9 cellular contexts compared by ENCODE assay signal in the genomic region with DNA sequence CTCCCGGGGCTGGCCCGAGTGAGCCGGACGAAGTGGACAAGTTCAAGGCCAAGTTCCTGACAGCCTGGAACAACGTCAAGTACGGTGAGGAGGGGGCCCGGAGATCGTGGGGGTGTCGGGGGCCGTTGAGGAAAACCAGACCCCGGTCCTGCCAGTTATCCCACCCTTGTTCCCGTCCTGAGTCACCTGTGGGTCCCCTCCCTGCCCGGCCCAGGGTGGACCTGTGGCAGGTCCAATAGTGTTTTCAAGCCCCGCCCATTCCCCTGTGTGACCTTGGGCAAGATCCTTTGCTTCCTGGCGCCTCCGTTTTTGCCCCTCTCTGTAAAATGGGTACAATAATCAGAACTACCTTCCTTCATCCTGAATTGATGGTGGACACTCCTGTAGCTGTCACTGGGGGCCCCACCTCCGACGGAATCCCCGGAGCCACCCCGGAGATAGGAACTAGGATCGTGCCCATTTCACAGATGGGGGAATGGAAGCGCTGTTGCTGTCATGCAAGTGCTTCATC. TPM values are rescaled to one million over a fixed set of nuclear protein-coding genes. Genes with fewer than 3 reads are reported as not detected.
A peak's percentile ranks its signal among the peaks of the same experiment; 100 is the strongest.
DNase-seq lines count a peak whose midpoint lies in the region; ATAC-seq and TF ChIP-seq lines count a peak whose summit lies in the region.
"Had no signal": no experiment of that assay in that cellular context is flagged by ENCODE, and none has a peak within 500 bp of the region (broad histone marks: within the 10 kb centered on the region; RNA-seq: fewer than 3 reads in every experiment).

No MANE protein-coding gene starts in this region.

- peak; percentile 35 for DNase-seq in COLO829 (ENCODE audit: low spot score)
- DNase-seq in activated B cell treated with CpG ODN at 0.5 μM for 24 hours, result peak; percentile 29
- DNase-seq in fibroblast of villous mesenchyme (ENCODE audit: low read depth), result no peak
- DNase-seq in trophoblast cell, result peak in 1 of 2 donors; percentile 43
- DNase-seq in NK-92 treated with Interleukin-12 subunit alpha and Interleukin-12 subunit beta, amount 100 ng/mL, for 24 hours (lab: John Stamatoyannopoulos, UW), result no peak
- no peak for DNase-seq in retina
- no peak for DNase-seq in amniotic stem cell (lab: John Stamatoyannopoulos, UW)

- peak overlapping the region; percentile 68 for H2BK120ac ChIP-seq in trophoblast cell (ENCODE audit: insufficient read depth, low read length, poor library complexity)

- peak overlapping the region; percentile 97 for H2AFZ ChIP-seq in trophoblast cell (ENCODE audit: insufficient read depth, low read length, poor library complexity)

- no peak overlapping the region for H3K27ac ChIP-seq in trophoblast cell (ENCODE audit: low read depth, low read length)

- H3K23ac ChIP-seq in trophoblast cell (ENCODE audit: low read length), result no peak overlapping the region

- peaks cover 5% of the 10 kb centered on the region for H3K79me1 ChIP-seq in trophoblast cell (ENCODE audit: low read length)

- H3K14ac ChIP-seq in trophoblast cell (ENCODE audit: low read length), result peak overlapping the region; percentile 86

- TF ChIP-seq CTCF in activated B cell treated with CpG ODN at 0.5 μM for 24 hours (IDR thresholded peaks at IDR 0.05), result no peak
- TF ChIP-seq CTCF in fibroblast of villous mesenchyme (IDR thresholded peaks at IDR 0.05; ENCODE audit: insufficient read depth, low read depth, low read length), result no peak

- peaks cover 4 to 6% of the 10 kb centered on the region in 2 experiments for H3K4me1 ChIP-seq in trophoblast cell (ENCODE audit: control insufficient read depth in 1 of 2, insufficient read depth in 2 of 2, low read length in 2 of 2)

- ATAC-seq in HG02571 (IDR thresholded peaks at IDR 0.05; ENCODE audit: unreplicated experiment) (peak; percentile 19), activated B cell treated with CpG ODN at 0.5 μM for 24 hours (ENCODE audit: low read depth) (peak; percentile 3)

- H3K27ac Mint-ChIP-seq in activated B cell treated with CpG ODN at 0.5 μM for 24 hours, result peak overlapping the region; percentile 72

- no peak overlapping the region for H2BK12ac ChIP-seq in trophoblast cell (ENCODE audit: low read length)

- H3K4me3 ChIP-seq in fibroblast of villous mesenchyme (ENCODE audit: low read depth, low read length) (peak overlapping the region; percentile 86), trophoblast cell (ENCODE audit: low read depth, low read length) (peak overlapping the region; percentile 82)

- H3K4me3 Mint-ChIP-seq in activated B cell treated with CpG ODN at 0.5 μM for 24 hours, result peak overlapping the region; percentile 86

- H4K12ac ChIP-seq in trophoblast cell (ENCODE audit: low read depth, low read length), result peak overlapping the region; percentile 94

- H3K4ac ChIP-seq in trophoblast cell (ENCODE audit: low read depth, low read length), result peak overlapping the region; percentile 90

- H3K9me3 ChIP-seq in trophoblast cell (ENCODE audit: insufficient read depth, low read depth, low read length), result no peaks in the 10 kb centered on the region

- peak overlapping the region; percentile 89 for H4K91ac ChIP-seq in trophoblast cell (ENCODE audit: low read depth, low read length)

- H3K4me1 Mint-ChIP-seq in activated B cell treated with CpG ODN at 0.5 μM for 24 hours, result peaks cover 15% of the 10 kb centered on the region

- POLR2A ChIA-PET in activated B cell treated with CpG ODN at 0.5 μM for 24 hours (lab: Charles Lee), result interaction anchor here (3.0 kb wide), 1 partner anchor 9 kb away, joined by 16 read pairs; no protein-coding TSS in a partner anchor

- H4K8ac ChIP-seq in trophoblast cell (ENCODE audit: low read depth, low read length), result peak overlapping the region; percentile 94

- peak overlapping the region; percentile 68 for H2BK5ac ChIP-seq in trophoblast cell (ENCODE audit: low read depth, low read length, poor library complexity)

- H3K9ac ChIP-seq in trophoblast cell (ENCODE audit: low read length), result peak overlapping the region; percentile 76

- H3K18ac ChIP-seq in trophoblast cell (ENCODE audit: low read length), result peak overlapping the region; percentile 93

- CTCF ChIA-PET in activated B cell treated with CpG ODN at 0.5 μM for 24 hours (lab: Charles Lee), result no interaction called here

- peaks cover 6% of the 10 kb centered on the region for H3K79me2 ChIP-seq in trophoblast cell (ENCODE audit: control insufficient read depth, insufficient read depth, low read length, poor library complexity)

- peaks cover 19% of the 10 kb centered on the region for H3K36me3 Mint-ChIP-seq in activated B cell treated with CpG ODN at 0.5 μM for 24 hours (ENCODE audit: low read depth)

- peaks cover 3% of the 10 kb centered on the region for H3K27me3 Mint-ChIP-seq in activated B cell treated with CpG ODN at 0.5 μM for 24 hours

- H3K4me2 ChIP-seq in trophoblast cell (ENCODE audit: low read length), result peak overlapping the region; percentile 86

- peak overlapping the region; percentile 76 for H2AK5ac ChIP-seq in trophoblast cell (ENCODE audit: low read length)

- intact Hi-C loops in activated B cell treated with CpG ODN at 0.5 μM for 24 hours (cut with micrococcal nuclease), result no loop called here

- no peaks in the 10 kb centered on the region for H3K27me3 ChIP-seq in trophoblast cell (ENCODE audit: insufficient read depth, low read length)

- H3K36me3 ChIP-seq in trophoblast cell (ENCODE audit: control insufficient read depth in 1 of 2, insufficient read depth in 2 of 2, low read length in 2 of 2), result peaks cover 10 to 14% of the 10 kb centered on the region in 2 experiments

- no peaks in the 10 kb centered on the region for H3K9me3 Mint-ChIP-seq in activated B cell treated with CpG ODN at 0.5 μM for 24 hours

- whole genome bisulfite sequencing in trophoblast cell (ENCODE audit: extremely low coverage, insufficient coverage, insufficient read length), result no CpG with 5 or more reads among the region's 22 CpGs

RNA-seq across cellular contexts. Expression of gene ATG4D, which starts 0.6 kb away (rescaled TPM):
- total RNA-seq in activated B cell treated with CpG ODN at 0.5 μM for 24 hours, result 37.8 and 39.1 TPM in 2 replicates
- 16.0 and 18.4 TPM in 2 replicates for total RNA-seq in fibroblast of villous mesenchyme
- 14.1 and 14.7 TPM in 2 replicates for polyA plus RNA-seq in trophoblast cell (2013)

RNA-seq across cellular contexts. Expression of gene KRI1, which starts 21.5 kb away (rescaled TPM):
- total RNA-seq in activated B cell treated with CpG ODN at 0.5 μM for 24 hours, result 44.7 and 48.1 TPM in 2 replicates
- 4.5 and 5.6 TPM in 2 replicates for total RNA-seq in fibroblast of villous mesenchyme
- 12.3 and 12.6 TPM in 2 replicates for polyA plus RNA-seq in trophoblast cell (2013)

RNA-seq across cellular contexts. Expression of gene CDKN2D, which starts 24.5 kb away (rescaled TPM):
- total RNA-seq in activated B cell treated with CpG ODN at 0.5 μM for 24 hours (10.1 and 10.9 TPM in 2 replicates), fibroblast of villous mesenchyme (6.0 and 6.1 TPM in 2 replicates)
- 2.6 and 2.7 TPM in 2 replicates for polyA plus RNA-seq in trophoblast cell (2013)

RNA-seq across cellular contexts. Expression of gene S1PR5, which starts 27.1 kb away (rescaled TPM):
- 0.12 TPM in 1 of 2 replicates, not detected in the other for total RNA-seq in activated B cell treated with CpG ODN at 0.5 μM for 24 hours
- total RNA-seq in fibroblast of villous mesenchyme, result 1.3 and 2.9 TPM in 2 replicates
- 1.2 and 1.3 TPM in 2 replicates for polyA plus RNA-seq in trophoblast cell (2013)
- total RNA-seq: RPMI7951 had no signal

RNA-seq across cellular contexts. Expression of gene KEAP1, which starts 41.1 kb away (rescaled TPM):
- total RNA-seq in activated B cell treated with CpG ODN at 0.5 μM for 24 hours (38.9 and 48.0 TPM in 2 replicates), fibroblast of villous mesenchyme (60.5 and 61.5 TPM in 2 replicates)
- polyA plus RNA-seq in trophoblast cell (2013), result 29.2 and 29.6 TPM in 2 replicates

Comparison
In these comparisons a context has a peak if more than half of its experiments do, and no peak if none do; other contexts are left out.
1. DNase-seq: peak in COLO829 (single experiment) and activated B cell treated with CpG ODN at 0.5 μM for 24 hours (single experiment); none in fibroblast of villous mesenchyme (single experiment), NK-92 treated with Interleukin-12 subunit alpha and Interleukin-12 subunit beta, amount 100 ng/mL, for 24 hours (single experiment), retina (single experiment) and amniotic stem cell (single experiment).